ENCODE assay signal across 12 cellular contexts in genomic region chr3:107884719-107885460, GRCh38.
A peak's percentile ranks its signal among the peaks of the same experiment; 100 is the strongest.
DNase-seq lines count a peak whose midpoint lies in the region; ATAC-seq, FAIRE-seq and TF ChIP-seq lines count a peak whose summit lies in the region.
"Had no signal": no experiment of that assay in that cellular context is flagged by ENCODE, and none has a peak within 500 bp of the region (broad histone marks: within the 10 kb centered on the region; RNA-seq: fewer than 3 reads in every experiment).

No MANE protein-coding gene starts in this region.

- H3K79me2 ChIP-seq in DND-41 (ENCODE audit: insufficient read depth, low read length) = no peaks in the 10 kb centered on the region
- no peaks in the 10 kb centered on the region for H3K79me2 ChIP-seq in neural progenitor cell (ENCODE audit: low read depth)

- no peak for ATAC-seq in DND-41 (ENCODE audit: insufficient read depth, low read depth)
- no peak for ATAC-seq in activated naive CD4-positive, alpha-beta T cell treated with anti-CD3 and anti-CD28 coated beads, Interleukin-2, amount 50 U/mL, for 72 hours

- FAIRE-seq in bronchial epithelial cell (lab: Jason Lieb, UNC) = no peak

- TF ChIP-seq POLR2A in tibial nerve (IDR thresholded peaks at IDR 0.05) = no peak

- H3K27me3 ChIP-seq in DND-41 (ENCODE audit: insufficient read depth, low read length, poor library complexity) (no peaks in the 10 kb centered on the region), bronchial epithelial cell (ENCODE audit: control insufficient read depth, insufficient read depth, low read length) (no peaks in the 10 kb centered on the region), neural progenitor cell (no peaks in the 10 kb centered on the region), tibial nerve (no peaks in the 10 kb centered on the region)
- H3K27me3 ChIP-seq: neutrophil had no signal

- H3K36me3 ChIP-seq in DND-41 (ENCODE audit: insufficient read depth, low read length) (no peaks in the 10 kb centered on the region), bronchial epithelial cell (ENCODE audit: control insufficient read depth, insufficient read depth, low read length) (no peaks in the 10 kb centered on the region), neural progenitor cell (no peaks in the 10 kb centered on the region), tibial nerve (no peaks in the 10 kb centered on the region)
- H3K36me3 ChIP-seq: neutrophil had no signal

- H3F3A ChIP-seq in neural progenitor cell (ENCODE audit: low read depth) = no peaks in the 10 kb centered on the region

- H3K27ac ChIP-seq in DND-41 (ENCODE audit: low read length) (no peak overlapping the region), neural progenitor cell (no peak overlapping the region), tibial nerve (no peak overlapping the region), coronary artery (no peak overlapping the region)
- H3K27ac ChIP-seq: neutrophil, VCaP had no signal

- no peak for DNase-seq in DND-41
- peak; percentile 85 for DNase-seq in LHCN-M2 (ENCODE audit: low read depth)
- DNase-seq in bronchial epithelial cell (ENCODE audit: low read depth) = peak; percentile 52
- DNase-seq in neural progenitor cell (ENCODE audit: low spot score) = peak; percentile 11
- no peak for DNase-seq in tibial nerve (ENCODE audit: low spot score in 2 of 2)
- no peak for DNase-seq in activated naive CD4-positive, alpha-beta T cell treated with anti-CD3 and anti-CD28 coated beads, Interleukin-2, amount 50 U/mL, for 72 hours (ENCODE audit: low spot score in 2 of 2)
- no peak for DNase-seq in coronary artery (ENCODE audit: low spot score)
- DNase-seq in activated effector memory CD4-positive, alpha-beta T cell treated with anti-CD3 and anti-CD28 coated beads, Interleukin-2, amount 50 U/mL, for 16 hours = no peak
- DNase-seq: hippocampal formation had no signal

- no peak for TF ChIP-seq EP300 in tibial nerve (IDR thresholded peaks at IDR 0.05)

- no peaks in the 10 kb centered on the region for H3K4me1 Mint-ChIP-seq in neural progenitor cell

- H3K4me3 Mint-ChIP-seq in neural progenitor cell = no peak overlapping the region
- H3K4me3 Mint-ChIP-seq: activated naive CD8-positive, alpha-beta T cell had no signal

- H3K4me3 ChIP-seq in DND-41 (ENCODE audit: low read depth in 1 of 2, low read length in 2 of 2) (no peak overlapping the region), bronchial epithelial cell (ENCODE audit: low read depth, low read length) (no peak overlapping the region), neural progenitor cell (no peak overlapping the region), tibial nerve (no peak overlapping the region), coronary artery (no peak overlapping the region)

- no peak overlapping the region for H3K27ac Mint-ChIP-seq in neural progenitor cell
- no peak overlapping the region for H3K27ac Mint-ChIP-seq in activated naive CD4-positive, alpha-beta T cell treated with anti-CD3 and anti-CD28 coated beads, Interleukin-2, amount 50 U/mL, for 72 hours
- H3K27ac Mint-ChIP-seq: activated naive CD8-positive, alpha-beta T cell had no signal

- peaks cover 8% of the 10 kb centered on the region for H3K9me3 Mint-ChIP-seq in neural progenitor cell
- peaks cover 5 to 6% of the 10 kb centered on the region in 2 donors for H3K9me3 Mint-ChIP-seq in activated naive CD4-positive, alpha-beta T cell treated with anti-CD3 and anti-CD28 coated beads, Interleukin-2, amount 50 U/mL, for 72 hours

- H4K20me1 ChIP-seq in DND-41 (ENCODE audit: insufficient read depth, low read length) (no peaks in the 10 kb centered on the region), neural progenitor cell (ENCODE audit: low read depth) (no peaks in the 10 kb centered on the region)

- peaks cover 6% of the 10 kb centered on the region for H3K9me3 ChIP-seq in DND-41 (ENCODE audit: insufficient read depth, low read length, severe bottlenecking)
- H3K9me3 ChIP-seq in neural progenitor cell (ENCODE audit: low read depth) = no peaks in the 10 kb centered on the region
- H3K9me3 ChIP-seq in tibial nerve = peaks cover 0 to 3% (median 0%) of the 10 kb centered on the region in 4 donors
- H3K9me3 ChIP-seq: neutrophil had no signal

- H3K4me1 ChIP-seq in DND-41 (ENCODE audit: insufficient read depth, low read length) (no peaks in the 10 kb centered on the region), neural progenitor cell (no peaks in the 10 kb centered on the region), tibial nerve (peaks cover 0 to 6% (median 0%) of the 10 kb centered on the region in 4 donors)

- 41 to 54% methylated on average over 2 of the region's 2 CpGs for WGBS in tibial nerve, 2 donors

- H3K36me3 Mint-ChIP-seq in neural progenitor cell = peaks cover 2% of the 10 kb centered on the region
- peaks cover 0 to 5% of the 10 kb centered on the region in 2 donors for H3K36me3 Mint-ChIP-seq in activated naive CD4-positive, alpha-beta T cell treated with anti-CD3 and anti-CD28 coated beads, Interleukin-2, amount 50 U/mL, for 72 hours

- H3K4me2 ChIP-seq in DND-41 (ENCODE audit: insufficient read depth, low read length) (no peak overlapping the region), neural progenitor cell (no peak overlapping the region)

- H3K9ac ChIP-seq in DND-41 (ENCODE audit: low read depth, low read length) = no peak overlapping the region
- no peak overlapping the region for H3K9ac ChIP-seq in neural progenitor cell

- peaks cover 4% of the 10 kb centered on the region for H3K27me3 Mint-ChIP-seq in neural progenitor cell (ENCODE audit: insufficient read depth, low read depth)
- H3K27me3 Mint-ChIP-seq: activated naive CD8-positive, alpha-beta T cell had no signal

- H2AFZ ChIP-seq in DND-41 (ENCODE audit: low read depth, low read length) (no peak overlapping the region), neural progenitor cell (replicated peaks) (no peak overlapping the region)

- peak; percentile 30 for TF ChIP-seq CTCF in DND-41 (IDR thresholded peaks at IDR 0.05; ENCODE audit: borderline replicate concordance, extremely low read depth, low read length, poor library complexity, severe bottlenecking)
- TF ChIP-seq CTCF in bronchial epithelial cell (IDR thresholded peaks at IDR 0.05; ENCODE audit: insufficient read depth, low read length, severe bottlenecking) = no peak
- TF ChIP-seq CTCF in neural progenitor cell (IDR thresholded peaks at IDR 0.05) = peak; percentile 41
- TF ChIP-seq CTCF in tibial nerve (IDR thresholded peaks at IDR 0.05) = no peak
- TF ChIP-seq CTCF in coronary artery (IDR thresholded peaks at IDR 0.05) = no peak

Comparison
In these comparisons a context has a peak if more than half of its experiments do, and no peak if none do; other contexts are left out.
1. DNase-seq: peak in LHCN-M2 (single experiment), bronchial epithelial cell (single experiment) and neural progenitor cell (single experiment); none in DND-41 (single experiment), tibial nerve (0 of 2), activated naive CD4-positive, alpha-beta T cell treated with anti-CD3 and anti-CD28 coated beads, Interleukin-2, amount 50 U/mL, for 72 hours (0 of 2), coronary artery (single experiment) and activated effector memory CD4-positive, alpha-beta T cell treated with anti-CD3 and anti-CD28 coated beads, Interleukin-2, amount 50 U/mL, for 16 hours (single experiment).
2. CTCF ChIP-seq: peak in DND-41 (single experiment) and neural progenitor cell (single experiment); none in bronchial epithelial cell (single experiment), tibial nerve (0 of 5) and coronary artery (single experiment).